Comparison of ENCODE assay signal across 22 cellular contexts in the genomic region with DNA sequence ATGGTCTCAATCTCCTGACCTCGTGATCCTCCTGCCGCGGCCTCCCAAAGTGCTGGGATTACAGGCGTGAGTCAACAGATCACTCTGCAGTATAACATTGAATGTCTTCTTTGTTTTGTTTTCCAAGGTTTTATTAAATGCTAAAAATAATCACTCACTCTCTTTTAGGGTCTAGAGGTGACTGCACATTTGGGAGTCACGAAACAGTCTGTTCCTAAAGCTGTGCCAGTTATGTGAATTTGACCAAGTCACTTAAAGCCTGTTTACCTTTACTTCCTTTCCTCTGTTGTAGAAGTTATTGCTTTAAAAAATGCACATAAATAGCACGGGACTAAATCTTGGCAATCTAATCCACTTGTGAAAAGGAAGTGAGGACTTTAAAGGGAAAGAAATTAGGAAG.
"Had no signal": no experiment of that assay in that cellular context is flagged by ENCODE, and none has a peak within 500 bp of the region (broad histone marks: within the 10 kb centered on the region; RNA-seq: fewer than 3 reads in every experiment).

No MANE protein-coding gene starts in this region.

- H3K36me3 ChIP-seq: colonic mucosa, esophagus muscularis mucosa, sigmoid colon, stomach had no signal

- H2AFZ ChIP-seq: parathyroid adenoma had no signal

- DNase-seq: cerebellar nuclear complex; colonic mucosa; dorsolateral prefrontal cortex; effector CD8-positive, alpha-beta T cell; foreskin keratinocyte; hippocampal formation; left colon; mammary epithelial cell; naive thymus-derived CD4-positive, alpha-beta T cell; nephron progenitor cell; psoas muscle; sigmoid colon; small intestine; stimulated activated CD4-positive, alpha-beta T cell treated with anti-CD3 and anti-CD28 coated beads, Interleukin-12 subunit alpha, Interleukin-12 subunit beta, amount 100 ng/mL, for 4 hours; stimulated activated naive CD4-positive, alpha-beta T cell; stomach; substantia nigra had no signal

- H3K4me3 ChIP-seq: colonic mucosa, dorsolateral prefrontal cortex, esophagus muscularis mucosa, psoas muscle, sigmoid colon, stomach had no signal

- H3K9ac ChIP-seq: parathyroid adenoma had no signal

- H3K9me3 ChIP-seq: colonic mucosa, esophagus muscularis mucosa, psoas muscle, sigmoid colon had no signal

- H3K4me1 Mint-ChIP-seq: nephron progenitor cell had no signal

- FAIRE-seq: small intestine, urothelium cell line had no signal

- H3K27ac ChIP-seq: colonic mucosa, dorsolateral prefrontal cortex, epithelial cell of prostate, esophagus muscularis mucosa, foreskin keratinocyte, parathyroid adenoma, psoas muscle, stomach had no signal

- H3K4me3 Mint-ChIP-seq: naive thymus-derived CD4-positive, alpha-beta T cell; nephron progenitor cell; type B pancreatic cell had no signal

- H3K79me2 ChIP-seq: parathyroid adenoma had no signal

- H3K27ac Mint-ChIP-seq: nephron progenitor cell, type B pancreatic cell had no signal

- H3K27me3 Mint-ChIP-seq: naive thymus-derived CD4-positive, alpha-beta T cell; type B pancreatic cell had no signal

- H3K27me3 ChIP-seq: colonic mucosa, dorsolateral prefrontal cortex, esophagus muscularis mucosa, foreskin keratinocyte, sigmoid colon, stomach had no signal

- H3K4me1 ChIP-seq: colonic mucosa, esophagus muscularis mucosa, foreskin keratinocyte, parathyroid adenoma, psoas muscle, stomach had no signal

- H3K9me3 Mint-ChIP-seq: nephron progenitor cell, type B pancreatic cell had no signal

- H3K36me3 Mint-ChIP-seq: type B pancreatic cell had no signal
